ENCODE assay signal across 31 cellular contexts in genomic region chr4:143642611-143643010, GRCh38. TPM values are rescaled to one million over a fixed set of nuclear protein-coding genes. Genes with fewer than 3 reads are reported as not detected.
"Had no signal": no experiment of that assay in that cellular context is flagged by ENCODE, and none has a peak within 500 bp of the region (broad histone marks: within the 10 kb centered on the region; RNA-seq: fewer than 3 reads in every experiment).

No MANE protein-coding gene starts in this region.

- H3K4me3 ChIP-seq: ascending aorta, cardiac muscle cell had no signal

- H3K27ac ChIP-seq: ascending aorta, cardiac muscle cell, VCaP had no signal

- H3K36me3 ChIP-seq: ascending aorta, cardiac muscle cell had no signal

- H3K9me3 ChIP-seq: ascending aorta had no signal

- DNase-seq: activated B cell treated with CpG ODN at 0.5 μM for 24 hours; activated CD4-positive, alpha-beta memory T cell treated with anti-CD3 and anti-CD28 coated beads, Interleukin-2, amount 10 ng/mL, durations not matched to agents 7 days and 5 days; activated CD4-positive, alpha-beta T cell treated with anti-CD3 and anti-CD28 coated beads for 4 hours; activated CD4-positive, alpha-beta T cell treated with anti-CD3 and anti-CD28 coated beads, Interleukin-2, amount 10 ng/mL, durations not matched to agents 7 days and 5 days; activated CD4-positive, alpha-beta T cell treated with anti-CD3 and anti-CD28 coated beads, Interleukin-2, amount 50 U/mL, for 48 hours; activated CD4-positive, CD25-positive, alpha-beta regulatory T cell treated with anti-CD3 and anti-CD28 coated beads, Interleukin-2, amount 50 U/mL, for 72 hours; activated CD8-positive, alpha-beta memory T cell treated with anti-CD3 and anti-CD28 coated beads for 24 hours; activated CD8-positive, alpha-beta memory T cell treated with anti-CD3 and anti-CD28 coated beads, Interleukin-2, amount 10 ng/mL, durations not matched to agents 7 days and 5 days; activated CD8-positive, alpha-beta memory T cell treated with anti-CD3 and anti-CD28 coated beads, Interleukin-2, amount 50 U/mL, for 48 hours; activated CD8-positive, alpha-beta T cell treated with anti-CD3 and anti-CD28 coated beads, Interleukin-2, amount 10 ng/mL, durations not matched to agents 7 days and 5 days; activated effector memory CD4-positive, alpha-beta T cell treated with Interleukin-2 at 50 U/mL for 16 hours; activated gamma-delta T cell; activated naive CD4-positive, alpha-beta T cell treated with anti-CD3 and anti-CD28 coated beads, Interleukin-2, amount 10 ng/mL, durations not matched to agents 7 days and 5 days; activated naive CD4-positive, alpha-beta T cell treated with Interleukin-2 at 50 U/mL for 16 hours; activated naive CD8-positive, alpha-beta T cell treated with anti-CD3 and anti-CD28 coated beads, Interleukin-2, amount 10 ng/mL, durations not matched to agents 7 days and 5 days; activated naive CD8-positive, alpha-beta T cell treated with anti-CD3 and anti-CD28 coated beads, Interleukin-2, amount 50 U/mL, for 24 hours; activated T-cell treated with anti-CD3 and anti-CD28 coated beads, Interleukin-2, amount 50 U/mL, for 24 hours; activated T-cell treated with anti-CD3 and anti-CD28 coated beads, Interleukin-2, amount 50 U/mL, for 48 hours; amygdala; anterior cingulate cortex; caudate nucleus; cerebellar nuclear complex; T-helper 1 cell; T-helper 2 cell; T-helper 9 cell had no signal

- H3K4me1 ChIP-seq: ascending aorta had no signal

- H3K27me3 ChIP-seq: ascending aorta had no signal

- FAIRE-seq: bronchial epithelial cell, TTC549 had no signal

- ATAC-seq: activated CD8-positive, alpha-beta memory T cell treated with anti-CD3 and anti-CD28 coated beads, Interleukin-2, amount 10 ng/mL, durations not matched to agents 7 days and 5 days; activated CD8-positive, alpha-beta T cell treated with anti-CD3 and anti-CD28 coated beads, Interleukin-2, amount 10 ng/mL, durations not matched to agents 7 days and 5 days; activated naive CD8-positive, alpha-beta T cell treated with anti-CD3 and anti-CD28 coated beads, Interleukin-2, amount 50 U/mL, for 24 hours had no signal

RNA-seq across cellular contexts. Expression of gene FREM3, which starts 57.9 kb away (rescaled TPM):
- total RNA-seq: activated B cell treated with CpG ODN at 0.5 μM for 24 hours; activated CD4-positive, alpha-beta memory T cell treated with anti-CD3 and anti-CD28 coated beads, Interleukin-2, amount 10 ng/mL, durations not matched to agents 7 days and 5 days; activated CD4-positive, alpha-beta T cell treated with anti-CD3 and anti-CD28 coated beads, Interleukin-2, amount 10 ng/mL, durations not matched to agents 7 days and 5 days; activated CD8-positive, alpha-beta memory T cell treated with anti-CD3 and anti-CD28 coated beads, Interleukin-2, amount 10 ng/mL, durations not matched to agents 7 days and 5 days; activated CD8-positive, alpha-beta T cell treated with anti-CD3 and anti-CD28 coated beads, Interleukin-2, amount 10 ng/mL, durations not matched to agents 7 days and 5 days; activated naive CD8-positive, alpha-beta T cell treated with anti-CD3 and anti-CD28 coated beads, Interleukin-2, amount 10 ng/mL, durations not matched to agents 7 days and 5 days; activated T-helper 2 cell treated with anti-CD3 and anti-CD28 coated beads, Interferon-gamma antibody, Interleukin-2, Interleukin-4, amounts not matched to agents 10 μg/mL and 5 μg/mL and 100 μg/mL, durations not matched to agents 14 hours and 24 hours and 36 hours; ascending aorta; bronchial epithelial cell; cardiac muscle cell had no signal
- polyA plus RNA-seq: cardiac muscle cell had no signal
